Comparison of ENCODE assay signal across 19 cellular contexts in genomic region chr9:8745347-8745746, GRCh38.
A peak's percentile ranks its signal among the peaks of the same experiment; 100 is the strongest.
DNase-seq lines count a peak whose midpoint lies in the region; ATAC-seq and TF ChIP-seq lines count a peak whose summit lies in the region.
"Had no signal": no experiment of that assay in that cellular context is flagged by ENCODE, and none has a peak within 500 bp of the region (broad histone marks: within the 10 kb centered on the region; RNA-seq: fewer than 3 reads in every experiment).

No MANE protein-coding gene starts in this region.

- H2AK5ac ChIP-seq in mesendoderm (ENCODE audit: low read length) = no peak overlapping the region

- ATAC-seq in body of pancreas (peak; percentile 59), GM18873 (IDR thresholded peaks at IDR 0.05; ENCODE audit: low FRiP score, unreplicated experiment) (no peak)
- ATAC-seq in stimulated activated naive B cell treated with anti-CD40 and anti-IgM and Interleukin-4, amounts not matched to agents 10 μg/mL and 1 μg/mL and 100 μg/mL, for 72 hours (replicated peaks) = no peak
- ATAC-seq: HCT116, HepG2 had no signal

- no peak overlapping the region for H3K4me2 ChIP-seq in mesendoderm (ENCODE audit: low read length)

- H3K79me2 ChIP-seq in mesendoderm (ENCODE audit: control insufficient read depth, insufficient read depth, low read length) = peaks cover 2% of the 10 kb centered on the region

- in situ Hi-C loops in Caki2 (cut with HindIII; ENCODE audit: low pct_unique_long_range_greater_than_20kb, low sequenced_read_pairs) = no loop called here

- H3K4me3 Mint-ChIP-seq in stimulated activated naive B cell treated with anti-CD40 and anti-IgM and Interleukin-4, amounts not matched to agents 10 μg/mL and 1 μg/mL and 100 μg/mL, for 72 hours = no peak overlapping the region
- H3K4me3 Mint-ChIP-seq: CD4-positive, CD25-positive, alpha-beta regulatory T cell; CD8-positive, alpha-beta memory T cell; IgD-negative memory B cell had no signal

- TF ChIP-seq CTCF in body of pancreas (IDR thresholded peaks at IDR 0.05) (no peak), RWPE1 (conservative IDR thresholded peaks at IDR 0.05; ENCODE audit: low read depth) (no peak)

- H2BK15ac ChIP-seq in mesendoderm (replicated peaks; ENCODE audit: low read depth) = peak overlapping the region; percentile 36

- H4K5ac ChIP-seq in mesendoderm (ENCODE audit: low read length) = no peak overlapping the region

- H3K9me3 Mint-ChIP-seq in stimulated activated naive B cell treated with anti-CD40 and anti-IgM and Interleukin-4, amounts not matched to agents 10 μg/mL and 1 μg/mL and 100 μg/mL, for 72 hours = no peaks in the 10 kb centered on the region

- H3K36me3 ChIP-seq in body of pancreas (replicated peaks in 1 of 2; ENCODE audit: insufficient read depth in 1 of 2, low read depth in 2 of 2) = no peaks in the 10 kb centered on the region
- no peaks in the 10 kb centered on the region for H3K36me3 ChIP-seq in mesendoderm (ENCODE audit: control insufficient read depth, insufficient read depth, low read length)
- H3K36me3 ChIP-seq: BE2C had no signal

- no peak overlapping the region for H3K23ac ChIP-seq in mesendoderm (ENCODE audit: low read length)

- H3K27ac Mint-ChIP-seq in stimulated activated naive B cell treated with anti-CD40 and anti-IgM and Interleukin-4, amounts not matched to agents 10 μg/mL and 1 μg/mL and 100 μg/mL, for 72 hours = no peak overlapping the region
- H3K27ac Mint-ChIP-seq: CD4-positive, CD25-positive, alpha-beta regulatory T cell; CD8-positive, alpha-beta memory T cell; IgD-negative memory B cell had no signal

- CTCF ChIA-PET in RWPE1 (lab: Yijun Ruan, JAX) = no interaction called here

- H2BK5ac ChIP-seq in mesendoderm (ENCODE audit: low read length) = no peak overlapping the region

- no peaks in the 10 kb centered on the region for H3K27me3 ChIP-seq in body of pancreas
- H3K27me3 ChIP-seq in mesendoderm (ENCODE audit: insufficient read depth, low read length, poor library complexity) = no peaks in the 10 kb centered on the region
- H3K27me3 ChIP-seq: BE2C had no signal

- H3K9me3 ChIP-seq in body of pancreas = no peaks in the 10 kb centered on the region
- H3K9me3 ChIP-seq: BE2C had no signal

- no peaks in the 10 kb centered on the region for H3K79me1 ChIP-seq in mesendoderm (ENCODE audit: low read length)

- intact Hi-C loops in body of pancreas (cut with DNase I) = no loop called here

- H3K4ac ChIP-seq in mesendoderm (ENCODE audit: low read depth, low read length) = no peak overlapping the region

- H3K9ac ChIP-seq in mesendoderm (ENCODE audit: low read length) = no peak overlapping the region

- H3K27ac ChIP-seq in body of pancreas (peak overlapping the region in 2 of 4 donors; percentile 39 to 46), mesendoderm (ENCODE audit: low read depth, low read length) (no peak overlapping the region), RWPE1 (no peak overlapping the region)

- H4K8ac ChIP-seq in mesendoderm (ENCODE audit: low read depth, low read length) = no peak overlapping the region

- 22 to 25% methylated on average over 5 of the region's 5 CpGs for WGBS in body of pancreas, 2 donors
- WGBS in mesendoderm (ENCODE audit: extremely low coverage, insufficient coverage, low lambda C conversion rate) = no CpG with 5 or more reads among the region's 5 CpGs

- H3K36me3 Mint-ChIP-seq in stimulated activated naive B cell treated with anti-CD40 and anti-IgM and Interleukin-4, amounts not matched to agents 10 μg/mL and 1 μg/mL and 100 μg/mL, for 72 hours = no peaks in the 10 kb centered on the region
- H3K36me3 Mint-ChIP-seq: CD4-positive, CD25-positive, alpha-beta regulatory T cell; CD8-positive, alpha-beta memory T cell; IgD-negative memory B cell had no signal

- DNase-seq in Caki2 (ENCODE audit: low read depth) (peak; percentile 21), body of pancreas (no peak), mesendoderm (no peak), A172 (ENCODE audit: low spot score) (no peak), RWPE1 (ENCODE audit: low spot score) (no peak)
- no peak for DNase-seq in stimulated activated naive B cell treated with anti-CD40 and anti-IgM and Interleukin-4, amounts not matched to agents 10 μg/mL and 1 μg/mL and 100 μg/mL, for 72 hours
- DNase-seq: 8988T; BE2C; C1 segment of cervical spinal cord; CD4-positive, CD25-positive, alpha-beta regulatory T cell; CD8-positive, alpha-beta memory T cell; COR-L47; GDM1; GOT3; H7 had no signal

- POLR2A ChIA-PET in RWPE1 (lab: Yijun Ruan, JAX; ENCODE audit: low non-redundant PET) = no interaction called here

- no peak for TF ChIP-seq POLR2A in body of pancreas (IDR thresholded peaks at IDR 0.05)

- H3K56ac ChIP-seq in mesendoderm (ENCODE audit: low read length) = no peak overlapping the region

- H3K4me3 ChIP-seq in body of pancreas (no peak overlapping the region), mesendoderm (ENCODE audit: low read length) (no peak overlapping the region)

- H3K18ac ChIP-seq in mesendoderm (ENCODE audit: low read length) = no peak overlapping the region

- no peaks in the 10 kb centered on the region for H3K4me1 Mint-ChIP-seq in stimulated activated naive B cell treated with anti-CD40 and anti-IgM and Interleukin-4, amounts not matched to agents 10 μg/mL and 1 μg/mL and 100 μg/mL, for 72 hours
- H3K4me1 Mint-ChIP-seq: CD4-positive, CD25-positive, alpha-beta regulatory T cell; CD8-positive, alpha-beta memory T cell; IgD-negative memory B cell had no signal

- H3K4me1 ChIP-seq in body of pancreas = no peaks in the 10 kb centered on the region
- peaks cover under 1% of the 10 kb centered on the region for H3K4me1 ChIP-seq in mesendoderm (ENCODE audit: control insufficient read depth, low read depth, low read length)
- H3K4me1 ChIP-seq: BE2C had no signal

- H2BK120ac ChIP-seq in mesendoderm (ENCODE audit: low read depth, low read length) = no peak overlapping the region

- no peaks in the 10 kb centered on the region for H3K27me3 Mint-ChIP-seq in stimulated activated naive B cell treated with anti-CD40 and anti-IgM and Interleukin-4, amounts not matched to agents 10 μg/mL and 1 μg/mL and 100 μg/mL, for 72 hours
- H3K27me3 Mint-ChIP-seq: CD4-positive, CD25-positive, alpha-beta regulatory T cell; CD8-positive, alpha-beta memory T cell; IgD-negative memory B cell had no signal
